1 cellular context compared by ENCODE assay signal in genomic region chr6:11387702-11388101, GRCh38.
TF ChIP-seq lines count a peak whose summit lies in the region.

No MANE protein-coding gene starts in this region.

TF ChIP-seq in GM12878, 131 proteins besides CTCF, POLR2A, EP300 and RAD21:
- TF ChIP-seq IKZF2 (IDR thresholded peaks at IDR 0.05) (peak in 1 of 2 experiments; percentile 38; a peak in 2 of 4 replicates), IKZF1 (conservative IDR thresholded peaks at IDR 0.05) (peak; percentile 33; the same call in 1 of the 2 replicates), NBN (IDR thresholded peaks at IDR 0.05) (no peak), ESRRA (IDR thresholded peaks at IDR 0.05; ENCODE audit: low read length) (no peak)
